In genomic region chr12:6285063-6285477, GRCh38 we compare ENCODE assay signal across 7 cellular contexts. TPM values are rescaled to one million over a fixed set of nuclear protein-coding genes. Genes with fewer than 3 reads are reported as not detected.
DNase-seq lines count a peak whose midpoint lies in the region; ATAC-seq and TF ChIP-seq lines count a peak whose summit lies in the region.

No MANE protein-coding gene starts in this region.

- no peaks in the 10 kb centered on the region for H4K20me1 ChIP-seq in Karpas-422 (ENCODE audit: insufficient read depth, low read depth, low read length)

- ATAC-seq in activated T-helper 17 cell treated with anti-CD3 and anti-CD28 coated beads, Interleukin-2, amount 50 U/mL, for 72 hours (replicated peaks) = peak; percentile 84
- ATAC-seq in foreskin keratinocyte = peak; percentile 7
- ATAC-seq in upper lobe of right lung = peak; percentile 89

- no peak for TF ChIP-seq EP300 in ovary (IDR thresholded peaks at IDR 0.05)

- no peaks in the 10 kb centered on the region for H3K27me3 ChIP-seq in Karpas-422 (ENCODE audit: low read length)
- no peaks in the 10 kb centered on the region for H3K27me3 ChIP-seq in foreskin keratinocyte
- H3K27me3 ChIP-seq in ovary = no peaks in the 10 kb centered on the region
- no peaks in the 10 kb centered on the region for H3K27me3 ChIP-seq in upper lobe of right lung

- H3K4me3 ChIP-seq in Karpas-422 (ENCODE audit: low read length) = no peak overlapping the region
- no peak overlapping the region for H3K4me3 ChIP-seq in ovary
- H3K4me3 ChIP-seq in upper lobe of right lung = no peak overlapping the region

- no peak overlapping the region for H3K4me2 ChIP-seq in Karpas-422 (ENCODE audit: low read depth, low read length, poor library complexity, severe bottlenecking)

- no peak overlapping the region for H3K27ac Mint-ChIP-seq in activated T-helper 17 cell treated with anti-CD3 and anti-CD28 coated beads, Interleukin-2, amount 50 U/mL, for 72 hours

- H3K79me2 ChIP-seq in Karpas-422 (ENCODE audit: low read length) = no peaks in the 10 kb centered on the region

- no peaks in the 10 kb centered on the region for H3K9me3 Mint-ChIP-seq in activated T-helper 17 cell treated with anti-CD3 and anti-CD28 coated beads, Interleukin-2, amount 50 U/mL, for 72 hours

- H3K4me3 Mint-ChIP-seq in activated T-helper 17 cell treated with anti-CD3 and anti-CD28 coated beads, Interleukin-2, amount 50 U/mL, for 72 hours = no peak overlapping the region

- TF ChIP-seq CTCF in GM12874 (IDR thresholded peaks at IDR 0.05; ENCODE audit: insufficient read depth, low read depth, low read length) (peak; percentile 84), foreskin keratinocyte (conservative IDR thresholded peaks at IDR 0.05) (peak; percentile 94), ovary (IDR thresholded peaks at IDR 0.05) (peak; percentile 84 to 89 (median 85)), upper lobe of right lung (IDR thresholded peaks at IDR 0.05) (peak; percentile 96)

- H3K27ac ChIP-seq in Karpas-422 (ENCODE audit: low read length) (no peak overlapping the region), foreskin keratinocyte (peak overlapping the region; percentile 77), ovary (no peak overlapping the region), upper lobe of right lung (no peak overlapping the region)

- H3K4me1 ChIP-seq in Karpas-422 (ENCODE audit: low read length) (no peaks in the 10 kb centered on the region; the same call in 1 of the 2 replicates), foreskin keratinocyte (peaks cover 23% of the 10 kb centered on the region), ovary (ENCODE audit: insufficient read depth) (peaks cover under 1% of the 10 kb centered on the region), upper lobe of right lung (peaks cover 4% of the 10 kb centered on the region)

- no peaks in the 10 kb centered on the region for H3K9me3 ChIP-seq in Karpas-422 (ENCODE audit: low read length)
- H3K9me3 ChIP-seq in ovary = no peaks in the 10 kb centered on the region
- H3K9me3 ChIP-seq in upper lobe of right lung = no peaks in the 10 kb centered on the region

- H3K36me3 ChIP-seq in Karpas-422 (ENCODE audit: insufficient read depth, low read length) (no peaks in the 10 kb centered on the region), ovary (no peaks in the 10 kb centered on the region), upper lobe of right lung (no peaks in the 10 kb centered on the region)

- no peak for TF ChIP-seq POLR2A in ovary (IDR thresholded peaks at IDR 0.05)

- 2 to 4% (median 3%) methylated on average over 8 of the region's 8 CpGs for WGBS in ovary, 3 donors

- H3K36me3 Mint-ChIP-seq in activated T-helper 17 cell treated with anti-CD3 and anti-CD28 coated beads, Interleukin-2, amount 50 U/mL, for 72 hours (ENCODE audit: low read depth) = no peaks in the 10 kb centered on the region

- H3K9me2 ChIP-seq in Karpas-422 (replicated peaks; ENCODE audit: insufficient read depth, low read length) = no peaks in the 10 kb centered on the region

- peaks cover 15% of the 10 kb centered on the region for H3K27me3 Mint-ChIP-seq in activated T-helper 17 cell treated with anti-CD3 and anti-CD28 coated beads, Interleukin-2, amount 50 U/mL, for 72 hours

- intact Hi-C loops in ovary (cut with DNase I) = loop anchor here in 3 of 4 donors (2.0 to 10.0 kb wide), 4 partner anchors 90 to 290 kb away; no protein-coding TSS in a partner anchor
- intact Hi-C loops in upper lobe of right lung (cut with DNase I) = no loop called here

- H2AFZ ChIP-seq in Karpas-422 (ENCODE audit: low read length) = no peak overlapping the region

- no peaks in the 10 kb centered on the region for H3K4me1 Mint-ChIP-seq in activated T-helper 17 cell treated with anti-CD3 and anti-CD28 coated beads, Interleukin-2, amount 50 U/mL, for 72 hours

- DNase-seq in Karpas-422 (peak; percentile 85), RPMI8226 (peak; percentile 72), foreskin keratinocyte (peak in 1 of 2 donors; percentile 51), ovary (peak; percentile 52 to 72 (median 69)), upper lobe of right lung (no peak)

- H3K9ac ChIP-seq in Karpas-422 (ENCODE audit: low read length) = no peak overlapping the region

RNA-seq across cellular contexts. Expression of gene PLEKHG6, which starts 25.4 kb away (rescaled TPM):
- total RNA-seq in Karpas-422 (2014; rRNA removed; shearing (Covaris generic); ENCODE audit: low replicate concordance) = not detected in 2 replicates
- total RNA-seq in activated T-helper 17 cell treated with anti-CD3 and anti-CD28 coated beads, Interleukin-2, amount 50 U/mL, for 72 hours = not detected
- 3.3 and 4.5 TPM in 2 replicates for total RNA-seq in foreskin keratinocyte
- 3.5 and 3.6 TPM in 2 replicates for polyA plus RNA-seq in foreskin keratinocyte
- 1 to 10 TPM in 1 of 7 donors, under 1 TPM in 5, not detected in 1; 0.17 to 1.7 (median 0.51) TPM for total RNA-seq in ovary
- polyA plus RNA-seq in ovary = under 1 TPM in 1 of 2 donors, not detected in 1; 0.13 TPM
- 5.1 TPM for total RNA-seq in upper lobe of right lung

RNA-seq across cellular contexts. Expression of gene TNFRSF1A, which starts 56.8 kb away (rescaled TPM):
- 0.72 TPM in 1 of 2 replicates, not detected in the other for total RNA-seq in Karpas-422 (2014; rRNA removed; shearing (Covaris generic); ENCODE audit: low replicate concordance)
- total RNA-seq in activated T-helper 17 cell treated with anti-CD3 and anti-CD28 coated beads, Interleukin-2, amount 50 U/mL, for 72 hours = 10 to 100 TPM; 42.1 to 74.1 TPM
- 125 and 135 TPM in 2 replicates for total RNA-seq in foreskin keratinocyte
- 113 TPM in 2 replicates for polyA plus RNA-seq in foreskin keratinocyte
- 100 to 1,000 TPM; 116 to 274 (median 179) TPM for total RNA-seq in ovary
- 100 to 1,000 TPM in 1 of 2 donors, 10 to 100 TPM in 1; 92.8 to 230 TPM for polyA plus RNA-seq in ovary
- total RNA-seq in upper lobe of right lung = 185 TPM

Comparison
In these comparisons a context has a peak if more than half of its experiments do, and no peak if none do; other contexts are left out.
1. ATAC-seq: peak in every context shown above with its lines; median percentile 89 in upper lobe of right lung; 84 in activated T-helper 17 cell treated with anti-CD3 and anti-CD28 coated beads, Interleukin-2, amount 50 U/mL, for 72 hours; 7 in foreskin keratinocyte.
2. RNA of gene TNFRSF1A, which starts 56.8 kb away (total RNA-seq): 185 TPM in upper lobe of right lung (single experiment), 116 to 274 TPM in ovary, 125 to 135 TPM in foreskin keratinocyte and 42.1 to 74.1 TPM in activated T-helper 17 cell treated with anti-CD3 and anti-CD28 coated beads, Interleukin-2, amount 50 U/mL, for 72 hours; 0.72 TPM in Karpas-422; every median in the first group is over 10 times any median in the second.
3. Peak in every context shown above with its lines, with median percentiles within 50 percentile points of each other: CTCF ChIP-seq.